ENCODE assay signal across 9 cellular contexts in genomic region chr4:155620637-155621036, GRCh38. TPM values are rescaled to one million over a fixed set of nuclear protein-coding genes. Genes with fewer than 3 reads are reported as not detected.
"Had no signal": no experiment of that assay in that cellular context is flagged by ENCODE, and none has a peak within 500 bp of the region (broad histone marks: within the 10 kb centered on the region; RNA-seq: fewer than 3 reads in every experiment).

No MANE protein-coding gene starts in this region.

- H3K4me3 ChIP-seq: GM23338, K562 had no signal

- DNase-seq: H9, HCEC 1CT, KG1 had no signal

- H3K4me2 ChIP-seq: GM23338 had no signal

- FAIRE-seq: H1, H54, HepG2, K562 had no signal

- H2AFZ ChIP-seq: GM23338 had no signal

- ATAC-seq: GM23338, HepG2, K562 had no signal

- H3K27ac ChIP-seq: HL-60 had no signal

RNA-seq across cellular contexts. Expression of gene GUCY1A1, which starts 46.0 kb away (rescaled TPM):
- total RNA-seq: GM23338, H1, H9, HepG2, K562 had no signal
- polyA plus RNA-seq: GM23338, H1, HepG2, K562 had no signal
